Comparison of ENCODE assay signal across 15 cellular contexts in genomic region chr3:133830071-133830470, GRCh38. TPM values are rescaled to one million over a fixed set of nuclear protein-coding genes. Genes with fewer than 3 reads are reported as not detected.
DNase-seq lines count a peak whose midpoint lies in the region; ATAC-seq and TF ChIP-seq lines count a peak whose summit lies in the region.
"Had no signal": no experiment of that assay in that cellular context is flagged by ENCODE, and none has a peak within 500 bp of the region (broad histone marks: within the 10 kb centered on the region; RNA-seq: fewer than 3 reads in every experiment).

No MANE protein-coding gene starts in this region.

- no peaks in the 10 kb centered on the region for H3K9me2 ChIP-seq in MM.1S (replicated peaks; ENCODE audit: insufficient read depth, low read length)

- H3K4me3 ChIP-seq in heart left ventricle (no peak overlapping the region), osteoblast (ENCODE audit: insufficient read depth, low read length) (no peak overlapping the region), prostate gland (no peak overlapping the region), MM.1S (ENCODE audit: low read length) (no peak overlapping the region), lower leg skin (ENCODE audit: low read depth, poor library complexity, severe bottlenecking) (no peak overlapping the region)
- H3K4me3 ChIP-seq: BLaER1 treated with 17β-estradiol and CSF1 and Interleukin-3, amounts not matched to agents 10 nM and 100 nM; GM23248; HAP-1 had no signal

- no peak for TF ChIP-seq CTCF in heart left ventricle (IDR thresholded peaks at IDR 0.05)
- no peak for TF ChIP-seq CTCF in osteoblast (IDR thresholded peaks at IDR 0.05; ENCODE audit: extremely low read depth, low read depth, low read length)
- no peak for TF ChIP-seq CTCF in prostate gland (IDR thresholded peaks at IDR 0.05)
- TF ChIP-seq CTCF in MM.1S (IDR thresholded peaks at IDR 0.05; ENCODE audit: low read length) = no peak
- no peak for TF ChIP-seq CTCF in lower leg skin (IDR thresholded peaks at IDR 0.05)

- no peaks in the 10 kb centered on the region for H3K9me3 ChIP-seq in heart left ventricle
- no peaks in the 10 kb centered on the region for H3K9me3 ChIP-seq in osteoblast (ENCODE audit: low read depth, low read length)
- H3K9me3 ChIP-seq in prostate gland = no peaks in the 10 kb centered on the region
- H3K9me3 ChIP-seq in MM.1S (replicated peaks; ENCODE audit: insufficient read depth, low read length) = no peaks in the 10 kb centered on the region
- H3K9me3 ChIP-seq: BLaER1 treated with 17β-estradiol and CSF1 and Interleukin-3, amounts not matched to agents 10 nM and 100 nM; HAP-1 had no signal

- H3K79me2 ChIP-seq in osteoblast (ENCODE audit: insufficient read depth, low read length) (no peaks in the 10 kb centered on the region), MM.1S (ENCODE audit: low read length) (no peaks in the 10 kb centered on the region)

- H3K4me1 ChIP-seq in heart left ventricle (peaks cover 0 to 24% (median 9%) of the 10 kb centered on the region in 12 donors), osteoblast (ENCODE audit: insufficient read depth, low read length) (no peaks in the 10 kb centered on the region), prostate gland (replicated peaks) (no peaks in the 10 kb centered on the region), MM.1S (ENCODE audit: low read length) (no peaks in the 10 kb centered on the region)
- H3K4me1 ChIP-seq: HAP-1 had no signal

- ATAC-seq in Right ventricle myocardium inferior = peak; percentile 54
- peak; percentile 60 to 68 (median 64) for ATAC-seq in heart left ventricle
- ATAC-seq in left ventricle myocardium superior = peak; percentile 77
- ATAC-seq: CD8-positive, alpha-beta T cell had no signal

- H3K27ac ChIP-seq in heart left ventricle = peak overlapping the region in 8 of 12 donors; percentile 4 to 74 (median 53)
- H3K27ac ChIP-seq in osteoblast (ENCODE audit: low read depth, low read length) = no peak overlapping the region
- H3K27ac ChIP-seq in prostate gland = no peak overlapping the region
- H3K27ac ChIP-seq in MM.1S (ENCODE audit: low read length) = no peak overlapping the region
- H3K27ac ChIP-seq: BLaER1 treated with 17β-estradiol and CSF1 and Interleukin-3, amounts not matched to agents 10 nM and 100 nM; GM23248; HL-60 had no signal

- H3K36me3 ChIP-seq in heart left ventricle (peaks cover 0 to 17% (median 4%) of the 10 kb centered on the region in 9 donors), osteoblast (ENCODE audit: insufficient read depth, low read length) (no peaks in the 10 kb centered on the region), prostate gland (no peaks in the 10 kb centered on the region), MM.1S (replicated peaks; ENCODE audit: insufficient read depth, low read length) (no peaks in the 10 kb centered on the region; the same call in 1 of the 2 replicates)
- H3K36me3 ChIP-seq: HAP-1 had no signal

- DNase-seq in Right ventricle myocardium inferior (ENCODE audit: missing footprints) (no peak), heart left ventricle (peak in 2 of 5 donors; percentile 39 to 62), left ventricle myocardium superior (no peak), osteoblast (ENCODE audit: insufficient read length, low spot score, missing footprints) (peak; percentile 39), prostate gland (ENCODE audit: low spot score) (no peak), MM.1S (no peak), lower leg skin (ENCODE audit: low spot score in 2 of 2) (no peak)
- DNase-seq: Calu3, DMS79 treated with DMSO at 0.1 percent for 48 hours, GF-D8, GM23248 had no signal

- H4K20me1 ChIP-seq in osteoblast (ENCODE audit: insufficient read depth, low read length) = no peaks in the 10 kb centered on the region
- no peaks in the 10 kb centered on the region for H4K20me1 ChIP-seq in MM.1S (ENCODE audit: insufficient read depth, low read length)
- H4K20me1 ChIP-seq: BLaER1 treated with 17β-estradiol and CSF1 and Interleukin-3, amounts not matched to agents 10 nM and 100 nM had no signal

- H3K27me3 ChIP-seq in heart left ventricle = no peaks in the 10 kb centered on the region
- no peaks in the 10 kb centered on the region for H3K27me3 ChIP-seq in osteoblast (ENCODE audit: insufficient read depth, low read length)
- no peaks in the 10 kb centered on the region for H3K27me3 ChIP-seq in prostate gland (replicated peaks; ENCODE audit: insufficient read depth)
- H3K27me3 ChIP-seq in MM.1S (replicated peaks; ENCODE audit: insufficient read depth, low read length) = no peaks in the 10 kb centered on the region
- H3K27me3 ChIP-seq: BLaER1 treated with 17β-estradiol and CSF1 and Interleukin-3, amounts not matched to agents 10 nM and 100 nM had no signal

- no peak overlapping the region for H2AFZ ChIP-seq in osteoblast (ENCODE audit: low read length)
- no peak overlapping the region for H2AFZ ChIP-seq in MM.1S (ENCODE audit: low read length)
- H2AFZ ChIP-seq: GM23248 had no signal

- H3K4me2 ChIP-seq in osteoblast (ENCODE audit: insufficient read depth, low read length) = no peak overlapping the region
- H3K4me2 ChIP-seq in MM.1S (ENCODE audit: low read depth, low read length) = no peak overlapping the region

- no peak overlapping the region for H3K9ac ChIP-seq in MM.1S (ENCODE audit: low read length)
- H3K9ac ChIP-seq: BLaER1 treated with 17β-estradiol and CSF1 and Interleukin-3, amounts not matched to agents 10 nM and 100 nM; GM23248 had no signal

- TF ChIP-seq POLR2A in heart left ventricle (IDR thresholded peaks at IDR 0.05) (no peak), prostate gland (IDR thresholded peaks at IDR 0.05) (no peak), lower leg skin (IDR thresholded peaks at IDR 0.05) (no peak)

- H3F3A ChIP-seq in MM.1S (ENCODE audit: insufficient read depth, low read length) = no peaks in the 10 kb centered on the region

- 51 to 61% (median 57%) methylated on average over 3 of the region's 3 CpGs for WGBS in heart left ventricle, 4 donors
- WGBS in prostate gland = 91% methylated on average over 3 of the region's 3 CpGs
- 83 to 97% methylated on average over 3 of the region's 3 CpGs for WGBS in lower leg skin, 2 donors

- intact Hi-C loops in Right ventricle myocardium inferior (cut with DNase I) (no loop called here), heart left ventricle (cut with DNase I) (no loop called here), left ventricle myocardium superior (cut with micrococcal nuclease) (no loop called here), prostate gland (cut with DNase I) (no loop called here), lower leg skin (cut with DNase I; ENCODE audit: low total_unique reads) (no loop called here)

RNA-seq across cellular contexts. Expression of gene SRPRB, which starts 24.5 kb away (rescaled TPM):
- total RNA-seq in Right ventricle myocardium inferior (27.2 TPM), heart left ventricle (10 to 100 TPM; 13.7 to 35.9 (median 24.9) TPM), left ventricle myocardium superior (29.1 TPM), osteoblast (76.0 and 80.3 TPM in 2 replicates), prostate gland (10 to 100 TPM; 25.5 to 29.1 TPM), lower leg skin (10 to 100 TPM; 20.0 to 25.6 (median 20.7) TPM)
- polyA plus RNA-seq in heart left ventricle = 10 to 100 TPM; 13.3 to 55.0 TPM

Comparison
In these comparisons a context has a peak if more than half of its experiments do, and no peak if none do; other contexts are left out.
1. H3K27ac ChIP-seq: peak in heart left ventricle (8 of 12); none in osteoblast (single experiment), prostate gland (0 of 2) and MM.1S (single experiment).
2. Peak in every context shown above with its lines, with median percentiles within 50 percentile points of each other: ATAC-seq.